In the genomic region with DNA sequence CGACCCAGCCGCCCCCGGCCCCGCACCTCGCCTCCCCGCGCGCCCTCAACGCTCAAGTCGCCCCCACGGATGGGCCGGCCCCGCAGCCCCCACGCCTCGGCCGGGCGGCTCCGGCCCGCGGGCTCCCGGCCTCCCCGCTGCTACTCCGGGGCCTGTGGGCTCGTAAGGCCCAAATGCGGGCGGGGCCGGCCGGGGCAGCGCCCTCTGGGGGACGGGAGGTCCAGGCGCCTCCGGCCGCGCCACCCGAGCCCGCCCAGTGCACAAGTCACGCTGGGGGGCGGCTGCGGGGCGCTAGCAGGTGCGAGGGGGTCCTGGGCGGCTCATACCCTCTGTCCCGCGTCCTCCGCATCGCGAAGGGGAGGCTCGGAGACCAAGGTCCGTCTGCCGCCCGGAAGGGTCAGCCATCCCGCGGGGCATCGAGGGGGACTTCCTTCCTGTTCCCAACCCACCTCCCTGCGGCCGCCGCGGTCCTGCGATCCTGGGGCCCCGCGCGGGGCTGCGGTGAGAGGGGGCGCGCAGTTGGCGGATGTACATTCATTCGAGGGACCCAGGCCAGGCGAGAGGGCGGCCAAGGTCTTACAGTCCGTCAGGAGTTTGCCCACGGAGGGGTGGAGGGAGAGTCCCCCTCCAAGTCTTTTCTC, we compare ENCODE assay signal across 7 cellular contexts. TPM values are rescaled to one million over a fixed set of nuclear protein-coding genes. Genes with fewer than 3 reads are reported as not detected.
DNase-seq lines count a peak whose midpoint lies in the region; ATAC-seq, FAIRE-seq and TF ChIP-seq lines count a peak whose summit lies in the region.

A gene with protein sequence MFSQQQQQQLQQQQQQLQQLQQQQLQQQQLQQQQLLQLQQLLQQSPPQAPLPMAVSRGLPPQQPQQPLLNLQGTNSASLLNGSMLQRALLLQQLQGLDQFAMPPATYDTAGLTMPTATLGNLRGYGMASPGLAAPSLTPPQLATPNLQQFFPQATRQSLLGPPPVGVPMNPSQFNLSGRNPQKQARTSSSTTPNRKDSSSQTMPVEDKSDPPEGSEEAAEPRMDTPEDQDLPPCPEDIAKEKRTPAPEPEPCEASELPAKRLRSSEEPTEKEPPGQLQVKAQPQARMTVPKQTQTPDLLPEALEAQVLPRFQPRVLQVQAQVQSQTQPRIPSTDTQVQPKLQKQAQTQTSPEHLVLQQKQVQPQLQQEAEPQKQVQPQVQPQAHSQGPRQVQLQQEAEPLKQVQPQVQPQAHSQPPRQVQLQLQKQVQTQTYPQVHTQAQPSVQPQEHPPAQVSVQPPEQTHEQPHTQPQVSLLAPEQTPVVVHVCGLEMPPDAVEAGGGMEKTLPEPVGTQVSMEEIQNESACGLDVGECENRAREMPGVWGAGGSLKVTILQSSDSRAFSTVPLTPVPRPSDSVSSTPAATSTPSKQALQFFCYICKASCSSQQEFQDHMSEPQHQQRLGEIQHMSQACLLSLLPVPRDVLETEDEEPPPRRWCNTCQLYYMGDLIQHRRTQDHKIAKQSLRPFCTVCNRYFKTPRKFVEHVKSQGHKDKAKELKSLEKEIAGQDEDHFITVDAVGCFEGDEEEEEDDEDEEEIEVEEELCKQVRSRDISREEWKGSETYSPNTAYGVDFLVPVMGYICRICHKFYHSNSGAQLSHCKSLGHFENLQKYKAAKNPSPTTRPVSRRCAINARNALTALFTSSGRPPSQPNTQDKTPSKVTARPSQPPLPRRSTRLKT (minus strand): TSS at position 167 of the 641 bp plus-strand sequence. CDS start 715 bp downstream, outside the sequence.

- H3K36me3 Mint-ChIP-seq in WTC11: peaks cover 16% of the 10 kb centered on the region

- peak within 1 kb of the TSS; percentile 87 for H2AFZ ChIP-seq in keratinocyte (ENCODE audit: control insufficient read depth, low read length)

- peak within 1 kb of the TSS; percentile 90 for H3K4me3 Mint-ChIP-seq in WTC11

- H3K27me3 Mint-ChIP-seq in WTC11 (ENCODE audit: low read depth): peaks cover 10% of the 10 kb centered on the region

- H3K36me3 ChIP-seq in keratinocyte (ENCODE audit: control insufficient read depth in 2 of 2, extremely low read depth in 1 of 2, insufficient read depth in 2 of 2, low read length in 2 of 2): peaks cover 8 to 14% of the 10 kb centered on the region in 2 experiments

- H3K27me3 ChIP-seq in keratinocyte (ENCODE audit: control insufficient read depth, extremely low read depth, insufficient read depth, low read length): no peaks in the 10 kb centered on the region

- H4K20me1 ChIP-seq in keratinocyte (ENCODE audit: control insufficient read depth, extremely low read depth, insufficient read depth, low read length): no peaks in the 10 kb centered on the region

- no peak within 1 kb of the TSS for H3K27ac Mint-ChIP-seq in WTC11

- peak; percentile 22; the same call in 1 of the 2 replicates for TF ChIP-seq POLR2A in GM12891 (IDR thresholded peaks at IDR 0.05; ENCODE audit: low read depth, low read length)

- peak within 1 kb of the TSS; percentile 84 for H3K9ac ChIP-seq in keratinocyte (ENCODE audit: control insufficient read depth, extremely low read depth, insufficient read depth, low read length)

- H3K4me3 ChIP-seq in keratinocyte (ENCODE audit: control insufficient read depth in 2 of 3, extremely low read depth in 1 of 3, insufficient read depth in 2 of 3, low read depth in 1 of 3, low read length in 3 of 3): peak within 1 kb of the TSS; percentile 64 to 90 (median 85)

- peaks cover 11% of the 10 kb centered on the region for H3K4me1 Mint-ChIP-seq in WTC11

- H3K4me1 ChIP-seq in keratinocyte (ENCODE audit: control insufficient read depth, extremely low read depth, insufficient read depth, low read length): peaks cover 9% of the 10 kb centered on the region

- CTCF ChIA-PET in WTC11 (lab: Charles Lee): interaction anchor here (0.5 to 3.6 kb wide), 15 partner anchors 9 to 620 kb away, joined by 3 to 18 read pairs (median 6); partner anchors contain the start of genes BBLN and CERCAM

- POLR2A ChIA-PET in WTC11 (lab: Charles Lee): no interaction called here

- peak; percentile 69 for ATAC-seq in HG02623 (IDR thresholded peaks at IDR 0.05; ENCODE audit: unreplicated experiment)
- peak; percentile 91 for ATAC-seq in WTC11

- no peaks in the 10 kb centered on the region for H3K9me1 ChIP-seq in keratinocyte (ENCODE audit: control insufficient read depth, extremely low read depth, insufficient read depth, low read length)

- FAIRE-seq in GM12891 (lab: Jason Lieb, UNC): no peak
- FAIRE-seq in keratinocyte (lab: Jason Lieb, UNC): no peak

- peaks cover 13% of the 10 kb centered on the region for H3K79me2 ChIP-seq in keratinocyte (ENCODE audit: control insufficient read depth, insufficient read depth, low read length)

- peak within 1 kb of the TSS; percentile 92 for H3K4me2 ChIP-seq in keratinocyte (ENCODE audit: control insufficient read depth, extremely low read depth, insufficient read depth, low read depth, low read length)

- H3K27ac ChIP-seq in caudate nucleus (ENCODE audit: low read depth, low read length): peak within 1 kb of the TSS; percentile 82
- peak within 1 kb of the TSS; percentile 52 for H3K27ac ChIP-seq in keratinocyte (ENCODE audit: control insufficient read depth, insufficient read depth, low read length)

- H3K9me3 Mint-ChIP-seq in WTC11: no peaks in the 10 kb centered on the region

- no peaks in the 10 kb centered on the region for H3K9me3 ChIP-seq in keratinocyte (ENCODE audit: control insufficient read depth, low read depth, low read length)

- DNase-seq in GM12891 (ENCODE audit: insufficient read length, low spot score): peak; percentile 93
- DNase-seq in NCI-H1930 (lab: John Stamatoyannopoulos, UW): peak; percentile 35 to 82
- DNase-seq in WTC11 (ENCODE audit: low spot score): peak; percentile 75
- DNase-seq in caudate nucleus (lab: John Stamatoyannopoulos, UW): peak in 53 of 61 donors; percentile 13 to 86 (median 60)
- no peak for DNase-seq in keratinocyte (ENCODE audit: low read depth, low spot score)
- DNase-seq in stimulated activated CD4-positive, alpha-beta T cell treated with anti-CD3 and anti-CD28 coated beads, Interleukin-15, amount 100 ng/mL, for 24 hours: peak; percentile 82

- dilution Hi-C loops in keratinocyte (cut with MboI; ENCODE audit: extremely low pct_ligation_motif_present, low sequenced_read_pairs): no loop called here

- TF ChIP-seq CTCF in WTC11 (IDR thresholded peaks at IDR 0.05): peak; percentile 40; the same call in 1 of the 2 replicates
- peak; percentile 41 to 77 (median 62) for TF ChIP-seq CTCF in keratinocyte (optimal IDR thresholded peaks at IDR 0.05 in 1 of 3, IDR thresholded peaks at IDR 0.05 in 1 of 3, conservative IDR thresholded peaks at IDR 0.05 in 1 of 3; ENCODE audit: extremely low read depth in 1 of 3, insufficient read depth in 2 of 3, low read length in 3 of 3)

TF ChIP-seq in GM12891, 5 proteins besides CTCF, POLR2A, EP300 and RAD21:
- TF ChIP-seq PAX5 (IDR thresholded peaks at IDR 0.05; ENCODE audit: insufficient read depth, low read length, severe bottlenecking): no peak
- TF ChIP-seq SPI1 (IDR thresholded peaks at IDR 0.05; ENCODE audit: low read depth, low read length): 0 out of 2 replicates have a peak, but pooled peaks have one; percentile 9
- no peak; the same call in none of the 2 replicates for TF ChIP-seq TAF1 (IDR thresholded peaks at IDR 0.05; ENCODE audit: low read depth, low read length)
TF ChIP-seq in GM12891: peak in this region for 1.

TF ChIP-seq in WTC11, 78 proteins besides CTCF, POLR2A, EP300 and RAD21 (continues in another document):
- TF ChIP-seq, protein P1, sequence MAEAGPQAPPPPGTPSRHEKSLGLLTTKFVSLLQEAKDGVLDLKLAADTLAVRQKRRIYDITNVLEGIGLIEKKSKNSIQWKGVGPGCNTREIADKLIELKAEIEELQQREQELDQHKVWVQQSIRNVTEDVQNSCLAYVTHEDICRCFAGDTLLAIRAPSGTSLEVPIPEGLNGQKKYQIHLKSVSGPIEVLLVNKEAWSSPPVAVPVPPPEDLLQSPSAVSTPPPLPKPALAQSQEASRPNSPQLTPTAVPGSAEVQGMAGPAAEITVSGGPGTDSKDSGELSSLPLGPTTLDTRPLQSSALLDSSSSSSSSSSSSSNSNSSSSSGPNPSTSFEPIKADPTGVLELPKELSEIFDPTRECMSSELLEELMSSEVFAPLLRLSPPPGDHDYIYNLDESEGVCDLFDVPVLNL (CRISPR knock-in tag; IDR thresholded peaks at IDR 0.05; ENCODE audit: borderline replicate concordance, low read depth): peak; percentile 16; the same call in 1 of the 2 replicates

RNA-seq across cellular contexts. Expression of the gene that starts here (rescaled TPM):
- 43.1 TPM for polyA plus RNA-seq in GM12891 (2012; ENCODE audit: low read depth, missing spikeins)
- 86.1 to 90.6 TPM (median 90.2 TPM) in 3 replicates for total RNA-seq in WTC11 (2021)
- polyA plus RNA-seq in keratinocyte: 23.5 to 30.9 TPM (median 28.1 TPM) in 3 replicates
- 102 TPM for polyA plus RNA-seq in keratinocyte (2011; ENCODE audit: low read depth)
- polyA plus RNA-seq in keratinocyte (2011; cell fraction: cytosol; rRNA removed): 24.6 and 44.2 TPM in 2 replicates
- polyA plus RNA-seq in keratinocyte (2011; cell fraction: nucleus; rRNA removed): 61.0 and 78.9 TPM in 2 replicates
- 68.4 and 90.5 TPM in 2 replicates for polyA plus RNA-seq in keratinocyte (2012; ENCODE audit: low replicate concordance)
- polyA minus RNA-seq in keratinocyte: 47.5 to 170 TPM (median 51.2 TPM) in 3 replicates
- polyA minus RNA-seq in keratinocyte (2011; cell fraction: cytosol; rRNA and poly(A)+ RNA removed): 52.4 TPM
- 21.5 and 21.9 TPM in 2 replicates for polyA minus RNA-seq in keratinocyte (2011; cell fraction: nucleus; rRNA and poly(A)+ RNA removed)
